In genomic region chr6:97282726-97283617, GRCh38 we compare ENCODE assay signal across 1 cellular context.
TF ChIP-seq lines count a peak whose summit lies in the region.

A gene with protein sequence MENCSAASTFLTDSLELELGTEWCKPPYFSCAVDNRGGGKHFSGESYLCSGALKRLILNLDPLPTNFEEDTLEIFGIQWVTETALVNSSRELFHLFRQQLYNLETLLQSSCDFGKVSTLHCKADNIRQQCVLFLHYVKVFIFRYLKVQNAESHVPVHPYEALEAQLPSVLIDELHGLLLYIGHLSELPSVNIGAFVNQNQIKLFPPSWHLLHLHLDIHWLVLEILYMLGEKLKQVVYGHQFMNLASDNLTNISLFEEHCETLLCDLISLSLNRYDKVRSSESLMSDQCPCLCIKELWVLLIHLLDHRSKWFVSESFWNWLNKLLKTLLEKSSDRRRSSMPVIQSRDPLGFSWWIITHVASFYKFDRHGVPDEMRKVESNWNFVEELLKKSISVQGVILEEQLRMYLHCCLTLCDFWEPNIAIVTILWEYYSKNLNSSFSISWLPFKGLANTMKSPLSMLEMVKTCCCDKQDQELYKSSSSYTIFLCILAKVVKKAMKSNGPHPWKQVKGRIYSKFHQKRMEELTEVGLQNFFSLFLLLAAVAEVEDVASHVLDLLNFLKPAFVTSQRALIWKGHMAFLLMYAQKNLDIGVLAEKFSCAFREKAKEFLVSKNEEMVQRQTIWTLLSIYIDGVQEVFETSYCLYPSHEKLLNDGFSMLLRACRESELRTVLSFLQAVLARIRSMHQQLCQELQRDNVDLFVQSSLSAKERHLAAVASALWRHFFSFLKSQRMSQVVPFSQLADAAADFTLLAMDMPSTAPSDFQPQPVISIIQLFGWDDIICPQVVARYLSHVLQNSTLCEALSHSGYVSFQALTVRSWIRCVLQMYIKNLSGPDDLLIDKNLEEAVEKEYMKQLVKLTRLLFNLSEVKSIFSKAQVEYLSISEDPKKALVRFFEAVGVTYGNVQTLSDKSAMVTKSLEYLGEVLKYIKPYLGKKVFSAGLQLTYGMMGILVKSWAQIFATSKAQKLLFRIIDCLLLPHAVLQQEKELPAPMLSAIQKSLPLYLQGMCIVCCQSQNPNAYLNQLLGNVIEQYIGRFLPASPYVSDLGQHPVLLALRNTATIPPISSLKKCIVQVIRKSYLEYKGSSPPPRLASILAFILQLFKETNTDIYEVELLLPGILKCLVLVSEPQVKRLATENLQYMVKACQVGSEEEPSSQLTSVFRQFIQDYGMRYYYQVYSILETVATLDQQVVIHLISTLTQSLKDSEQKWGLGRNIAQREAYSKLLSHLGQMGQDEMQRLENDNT (minus strand): TSS chr6:97283216. CDS start chr6:97282477, 739 bp downstream.

TF ChIP-seq in WTC11, 78 proteins besides CTCF, POLR2A, EP300 and RAD21 (continued from another document and continues in another):
- TF ChIP-seq SMAD3 (CRISPR knock-in tag; IDR thresholded peaks at IDR 0.05; ENCODE audit: borderline replicate concordance) (peak; percentile 65; the same call in 1 of the 2 replicates), ATF2 (CRISPR knock-in tag; IDR thresholded peaks at IDR 0.05; ENCODE audit: borderline replicate concordance, low read depth) (no peak), CBFB (CRISPR knock-in tag; IDR thresholded peaks at IDR 0.05; ENCODE audit: low read depth) (no peak), NR3C1 (CRISPR knock-in tag; conservative IDR thresholded peaks at IDR 0.05; ENCODE audit: low read depth) (no peak), ATF1 (CRISPR knock-in tag; IDR thresholded peaks at IDR 0.05) (no peak), ZNF138 (CRISPR knock-in tag; conservative IDR thresholded peaks at IDR 0.05) (no peak), SP1 (CRISPR knock-in tag; conservative IDR thresholded peaks at IDR 0.05) (peak; percentile 69), KAT7 (CRISPR knock-in tag; IDR thresholded peaks at IDR 0.05; ENCODE audit: borderline replicate concordance) (no peak), SOX15 (CRISPR knock-in tag; IDR thresholded peaks at IDR 0.05) (no peak), MYBL2 (CRISPR knock-in tag; IDR thresholded peaks at IDR 0.05) (no peak), GTF2I (CRISPR knock-in tag; conservative IDR thresholded peaks at IDR 0.05) (no peak), TEAD4 (CRISPR knock-in tag; IDR thresholded peaks at IDR 0.05) (no peak), FOXK1 (CRISPR knock-in tag; IDR thresholded peaks at IDR 0.05) (0 out of 2 replicates have a peak, but pooled peaks have one; percentile 15), ZNF532 (CRISPR knock-in tag; IDR thresholded peaks at IDR 0.05; ENCODE audit: borderline replicate concordance) (no peak), GABPB1 (CRISPR knock-in tag; IDR thresholded peaks at IDR 0.05) (peak; percentile 32; the same call in 1 of the 2 replicates), RELA (CRISPR knock-in tag; IDR thresholded peaks at IDR 0.05; ENCODE audit: borderline replicate concordance) (no peak), ZNF416 (CRISPR knock-in tag; IDR thresholded peaks at IDR 0.05) (no peak), NFE2L1 (CRISPR knock-in tag; IDR thresholded peaks at IDR 0.05) (peak; percentile 24; the same call in 1 of the 2 replicates), ZNF671 (CRISPR knock-in tag; IDR thresholded peaks at IDR 0.05) (no peak), HMGXB4 (CRISPR knock-in tag; IDR thresholded peaks at IDR 0.05) (peak; percentile 65; the same call in 1 of the 2 replicates), EMX1 (CRISPR knock-in tag; IDR thresholded peaks at IDR 0.05) (no peak), JUN (CRISPR knock-in tag; IDR thresholded peaks at IDR 0.05) (no peak), IRF2 (CRISPR knock-in tag; IDR thresholded peaks at IDR 0.05; ENCODE audit: borderline replicate concordance, low read depth) (no peak), NR1H2 (CRISPR knock-in tag; IDR thresholded peaks at IDR 0.05) (no peak), TCF7 (CRISPR knock-in tag; IDR thresholded peaks at IDR 0.05; ENCODE audit: low read depth) (0 out of 2 replicates have a peak, but pooled peaks have one; percentile 49), ZBTB43 (CRISPR knock-in tag; IDR thresholded peaks at IDR 0.05) (no peak), JAZF1 (CRISPR knock-in tag; IDR thresholded peaks at IDR 0.05) (no peak), ZNF121 (CRISPR knock-in tag; IDR thresholded peaks at IDR 0.05) (no peak; the same call in 1 of the 2 replicates), AR (CRISPR knock-in tag; IDR thresholded peaks at IDR 0.05) (no peak), ETV6 (CRISPR knock-in tag; IDR thresholded peaks at IDR 0.05) (peak; percentile 51; the same call in 1 of the 2 replicates), PRRX2 (CRISPR knock-in tag; IDR thresholded peaks at IDR 0.05) (no peak), MLX (CRISPR knock-in tag; IDR thresholded peaks at IDR 0.05) (no peak), ZNF396 (CRISPR knock-in tag; IDR thresholded peaks at IDR 0.05; ENCODE audit: borderline replicate concordance) (no peak), ZNF317 (CRISPR knock-in tag; IDR thresholded peaks at IDR 0.05; ENCODE audit: borderline replicate concordance, low read depth) (no peak), RORB (CRISPR knock-in tag; IDR thresholded peaks at IDR 0.05) (no peak), E2F5 (CRISPR knock-in tag; IDR thresholded peaks at IDR 0.05) (peak; percentile 98), ZNF423 (CRISPR knock-in tag; IDR thresholded peaks at IDR 0.05) (no peak; the same call in 1 of the 2 replicates), FOXP1 (CRISPR knock-in tag; IDR thresholded peaks at IDR 0.05; ENCODE audit: borderline replicate concordance) (peak; percentile 56; the same call in 1 of the 2 replicates)
- TF ChIP-seq, protein P1, sequence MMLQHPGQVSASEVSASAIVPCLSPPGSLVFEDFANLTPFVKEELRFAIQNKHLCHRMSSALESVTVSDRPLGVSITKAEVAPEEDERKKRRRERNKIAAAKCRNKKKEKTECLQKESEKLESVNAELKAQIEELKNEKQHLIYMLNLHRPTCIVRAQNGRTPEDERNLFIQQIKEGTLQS (CRISPR knock-in tag; conservative IDR thresholded peaks at IDR 0.05) = no peak
- TF ChIP-seq, protein P2, sequence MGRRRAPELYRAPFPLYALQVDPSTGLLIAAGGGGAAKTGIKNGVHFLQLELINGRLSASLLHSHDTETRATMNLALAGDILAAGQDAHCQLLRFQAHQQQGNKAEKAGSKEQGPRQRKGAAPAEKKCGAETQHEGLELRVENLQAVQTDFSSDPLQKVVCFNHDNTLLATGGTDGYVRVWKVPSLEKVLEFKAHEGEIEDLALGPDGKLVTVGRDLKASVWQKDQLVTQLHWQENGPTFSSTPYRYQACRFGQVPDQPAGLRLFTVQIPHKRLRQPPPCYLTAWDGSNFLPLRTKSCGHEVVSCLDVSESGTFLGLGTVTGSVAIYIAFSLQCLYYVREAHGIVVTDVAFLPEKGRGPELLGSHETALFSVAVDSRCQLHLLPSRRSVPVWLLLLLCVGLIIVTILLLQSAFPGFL (CRISPR knock-in tag; IDR thresholded peaks at IDR 0.05; ENCODE audit: borderline replicate concordance) = no peak
- TF ChIP-seq, protein P3, sequence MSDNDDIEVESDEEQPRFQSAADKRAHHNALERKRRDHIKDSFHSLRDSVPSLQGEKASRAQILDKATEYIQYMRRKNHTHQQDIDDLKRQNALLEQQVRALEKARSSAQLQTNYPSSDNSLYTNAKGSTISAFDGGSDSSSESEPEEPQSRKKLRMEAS (CRISPR knock-in tag; IDR thresholded peaks at IDR 0.05) = 0 out of 2 replicates have a peak, but pooled peaks have one; percentile 73
